In genomic region chr13:28138012-28138755, GRCh38 we compare ENCODE assay signal across 8 cellular contexts. TPM values are rescaled to one million over a fixed set of nuclear protein-coding genes. Genes with fewer than 3 reads are reported as not detected.
A peak's percentile ranks its signal among the peaks of the same experiment; 100 is the strongest.
DNase-seq lines count a peak whose midpoint lies in the region; ATAC-seq, FAIRE-seq and TF ChIP-seq lines count a peak whose summit lies in the region.

A gene with protein sequence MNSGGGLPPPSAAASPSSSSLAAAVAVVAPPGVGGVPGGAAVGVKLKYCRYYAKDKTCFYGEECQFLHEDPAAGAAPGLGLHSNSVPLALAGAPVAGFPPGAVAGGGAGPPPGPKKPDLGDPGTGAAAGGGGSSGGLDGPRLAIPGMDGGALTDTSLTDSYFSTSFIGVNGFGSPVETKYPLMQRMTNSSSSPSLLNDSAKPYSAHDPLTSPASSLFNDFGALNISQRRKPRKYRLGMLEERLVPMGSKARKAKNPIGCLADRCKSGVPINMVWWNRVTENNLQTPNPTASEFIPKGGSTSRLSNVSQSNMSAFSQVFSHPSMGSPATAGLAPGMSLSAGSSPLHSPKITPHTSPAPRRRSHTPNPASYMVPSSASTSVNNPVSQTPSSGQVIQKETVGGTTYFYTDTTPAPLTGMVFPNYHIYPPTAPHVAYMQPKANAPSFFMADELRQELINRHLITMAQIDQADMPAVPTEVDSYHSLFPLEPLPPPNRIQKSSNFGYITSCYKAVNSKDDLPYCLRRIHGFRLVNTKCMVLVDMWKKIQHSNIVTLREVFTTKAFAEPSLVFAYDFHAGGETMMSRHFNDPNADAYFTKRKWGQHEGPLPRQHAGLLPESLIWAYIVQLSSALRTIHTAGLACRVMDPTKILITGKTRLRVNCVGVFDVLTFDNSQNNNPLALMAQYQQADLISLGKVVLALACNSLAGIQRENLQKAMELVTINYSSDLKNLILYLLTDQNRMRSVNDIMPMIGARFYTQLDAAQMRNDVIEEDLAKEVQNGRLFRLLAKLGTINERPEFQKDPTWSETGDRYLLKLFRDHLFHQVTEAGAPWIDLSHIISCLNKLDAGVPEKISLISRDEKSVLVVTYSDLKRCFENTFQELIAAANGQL (plus strand): TSS chr13:28138545. CDS start chr13:28138658, 113 bp downstream.

- TF ChIP-seq POLR2A in GM12892 (IDR thresholded peaks at IDR 0.05; ENCODE audit: low read depth, low read length) (peak; percentile 84), vagina (IDR thresholded peaks at IDR 0.05) (peak in 1 of 2 donors; percentile 65)

- peak; percentile 58 for ATAC-seq in HG02763 (IDR thresholded peaks at IDR 0.05; ENCODE audit: unreplicated experiment)
- peak; percentile 90 to 93 for ATAC-seq in right cardiac atrium

- peak within 1 kb of the TSS; percentile 85 for H3K27ac ChIP-seq in right cardiac atrium (ENCODE audit: low read length)
- H3K27ac ChIP-seq in rectal smooth muscle tissue (ENCODE audit: low read depth, low read length) = peak within 1 kb of the TSS; percentile 95
- H3K27ac ChIP-seq in vagina = peak within 1 kb of the TSS; percentile 94

- H3K36me3 ChIP-seq in rectal smooth muscle tissue (ENCODE audit: control insufficient read depth, insufficient read depth, low read length) = no peaks in the 10 kb centered on the region
- H3K36me3 ChIP-seq in vagina = no peaks in the 10 kb centered on the region

- H3K9me3 ChIP-seq in right cardiac atrium (ENCODE audit: control insufficient read depth, low read length) = no peaks in the 10 kb centered on the region
- H3K9me3 ChIP-seq in vagina = no peaks in the 10 kb centered on the region

- peak; percentile 68 for DNase-seq in GM12892 (ENCODE audit: insufficient read length)
- peak; percentile 75 for DNase-seq in NCI-H146 treated with DMSO at 0.1 percent for 48 hours (lab: John Stamatoyannopoulos, UW; ENCODE audit: unreplicated experiment)
- DNase-seq in anterior cingulate cortex (lab: John Stamatoyannopoulos, UW) = peak; percentile 11 to 93 (median 84)
- DNase-seq in right cardiac atrium = peak; percentile 95 to 98 (median 98)
- no peak for DNase-seq in vagina (ENCODE audit: extremely low spot score in 2 of 2)

- under 1% methylated on average over 84 of the region's 84 CpGs for WGBS in right cardiac atrium

- peak within 1 kb of the TSS; percentile 93 for H3K4me3 ChIP-seq in right cardiac atrium (ENCODE audit: low read length)
- peak within 1 kb of the TSS; percentile 96 for H3K4me3 ChIP-seq in rectal smooth muscle tissue (ENCODE audit: low read length)
- H3K4me3 ChIP-seq in vagina = peak within 1 kb of the TSS; percentile 73 to 99

- no peaks in the 10 kb centered on the region for H3K27me3 ChIP-seq in right cardiac atrium (ENCODE audit: control insufficient read depth, insufficient read depth)
- no peaks in the 10 kb centered on the region for H3K27me3 ChIP-seq in rectal smooth muscle tissue (ENCODE audit: control insufficient read depth, insufficient read depth, low read length)
- no peaks in the 10 kb centered on the region for H3K27me3 ChIP-seq in vagina

- peak within 1 kb of the TSS; percentile 93 for H3K9ac ChIP-seq in rectal smooth muscle tissue (ENCODE audit: low read length)

- FAIRE-seq in GM12892 (lab: Jason Lieb, UNC) = peak; percentile 93

- H3K4me1 ChIP-seq in right cardiac atrium (ENCODE audit: control insufficient read depth, insufficient read depth, low read length) = no peaks in the 10 kb centered on the region
- peaks cover 6% of the 10 kb centered on the region for H3K4me1 ChIP-seq in rectal smooth muscle tissue (ENCODE audit: control insufficient read depth, insufficient read depth, low read length)
- peaks cover 38% of the 10 kb centered on the region for H3K4me1 ChIP-seq in vagina

- TF ChIP-seq CTCF in vagina (IDR thresholded peaks at IDR 0.05) = no peak

- intact Hi-C loops in T-helper 2 cell treated with Interferon-gamma antibody and Interleukin-4, amounts not matched to agents 100 ng/mL and 5 ng/mL, for 36 hours (cut with micrococcal nuclease) = loop anchor here (1.0 to 10.0 kb wide), 8 partner anchors 131 to 1913 kb away; partner anchors contain the start of genes LNX2, MTIF3, POLR1D and POMP
- intact Hi-C loops in right cardiac atrium (cut with DNase I) = no loop called here
- intact Hi-C loops in vagina (cut with DNase I) = no loop called here

RNA-seq across cellular contexts. Expression of the gene that starts here (rescaled TPM):
- polyA plus RNA-seq in GM12892 (2012; ENCODE audit: missing spikeins) = 20.8 TPM
- total RNA-seq in T-helper 2 cell treated with Interferon-gamma antibody and Interleukin-4, amounts not matched to agents 100 ng/mL and 5 ng/mL, for 36 hours = 40.7 and 41.7 TPM in 2 replicates
- total RNA-seq in right cardiac atrium = 10 to 100 TPM; 12.4 to 14.6 (median 12.9) TPM
- polyA plus RNA-seq in right cardiac atrium = 4.9 TPM
- 36.1 TPM for total RNA-seq in vagina

Comparison
In these comparisons a context has a peak if more than half of its experiments do, and no peak if none do; other contexts are left out.
1. DNase-seq: peak in GM12892 (single experiment), NCI-H146 treated with DMSO at 0.1 percent for 48 hours (single experiment), anterior cingulate cortex (58 of 58) and right cardiac atrium (3 of 3); none in vagina (0 of 2).
2. Peak in every context shown above with its lines, with median percentiles within 50 percentile points of each other: H3K27ac ChIP-seq and H3K4me3 ChIP-seq.